ENCODE assay signal across 16 cellular contexts in the genomic region with DNA sequence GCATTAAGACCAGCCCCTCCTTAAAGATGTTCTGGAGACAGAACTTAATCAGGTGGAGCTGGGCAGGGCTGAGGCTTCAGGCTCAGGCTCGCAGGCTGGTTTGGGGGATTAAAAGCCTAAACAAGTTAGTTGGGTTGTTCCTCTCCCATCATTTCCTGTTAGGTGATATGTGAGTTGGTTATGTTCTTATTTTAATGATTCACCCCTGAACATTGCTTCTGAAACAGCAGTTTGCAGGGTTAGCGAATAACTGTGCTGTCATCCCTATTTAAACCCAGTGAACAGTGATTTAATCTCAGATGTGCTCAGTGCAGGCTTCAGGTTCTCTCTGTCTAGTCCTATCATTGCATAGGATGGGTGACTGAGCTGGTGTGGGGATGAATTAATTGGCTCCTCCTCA. TPM values are rescaled to one million over a fixed set of nuclear protein-coding genes. Genes with fewer than 3 reads are reported as not detected.
DNase-seq lines count a peak whose midpoint lies in the region; ATAC-seq and TF ChIP-seq lines count a peak whose summit lies in the region.
"Had no signal": no experiment of that assay in that cellular context is flagged by ENCODE, and none has a peak within 500 bp of the region (broad histone marks: within the 10 kb centered on the region; RNA-seq: fewer than 3 reads in every experiment).

No MANE protein-coding gene starts in this region.

- H3K27me3 Mint-ChIP-seq in T-cell, result peaks cover 0 to 17% of the 10 kb centered on the region in 2 donors

- no peak for TF ChIP-seq CTCF in foreskin keratinocyte (conservative IDR thresholded peaks at IDR 0.05)

- ATAC-seq in T-cell (replicated peaks in 1 of 4) (no peak), foreskin keratinocyte (peak; percentile 85), HG03565 (IDR thresholded peaks at IDR 0.05; ENCODE audit: unreplicated experiment) (no peak), GM21360 (IDR thresholded peaks at IDR 0.05; ENCODE audit: unreplicated experiment) (no peak), HG02970 (IDR thresholded peaks at IDR 0.05; ENCODE audit: low FRiP score, unreplicated experiment) (no peak)
- ATAC-seq: gastroesophageal sphincter, left lung had no signal

- peak overlapping the region; percentile 45 to 91 (median 74) for H3K4me3 Mint-ChIP-seq in T-cell

- peak overlapping the region; percentile 74 for H3K27ac ChIP-seq in foreskin keratinocyte
- H3K27ac ChIP-seq: gastroesophageal sphincter, left lung had no signal

- no peaks in the 10 kb centered on the region for H3K36me3 Mint-ChIP-seq in T-cell
- H3K36me3 Mint-ChIP-seq: activated naive CD4-positive, alpha-beta T cell treated with anti-CD3 and anti-CD28 coated beads, Interleukin-2, amount 10 ng/mL, durations not matched to agents 7 days and 5 days had no signal

- no peaks in the 10 kb centered on the region for H3K9me3 Mint-ChIP-seq in T-cell
- H3K9me3 Mint-ChIP-seq: activated naive CD4-positive, alpha-beta T cell treated with anti-CD3 and anti-CD28 coated beads, Interleukin-2, amount 10 ng/mL, durations not matched to agents 7 days and 5 days had no signal

- CTCF ChIA-PET in T-cell (lab: Charles Lee), result interaction anchor here in 1 of 2 donors (1.2 kb wide), 1 partner anchor 9 kb away, joined by 5 read pairs; no protein-coding TSS in a partner anchor

- peak; percentile 55 for DNase-seq in AG08396 (ENCODE audit: low spot score)
- peak; percentile 77 for DNase-seq in HCEC 1CT
- DNase-seq in T-cell, result no peak
- peak; percentile 99 for DNase-seq in foreskin keratinocyte
- DNase-seq in activated CD4-positive, alpha-beta T cell treated with anti-CD3 and anti-CD28 coated beads for 1 hour, result no peak
- DNase-seq: activated CD4-positive, alpha-beta T cell treated with anti-CD3 and anti-CD28 coated beads for 4 hours; activated naive CD4-positive, alpha-beta T cell treated with anti-CD3 and anti-CD28 coated beads, Interleukin-2, amount 10 ng/mL, durations not matched to agents 7 days and 5 days; C1 segment of cervical spinal cord; cortex of kidney; GF-D8; left lung; NCI-H1092 had no signal

- POLR2A ChIA-PET in T-cell (lab: Charles Lee), result interaction anchor here (0.5 to 0.6 kb wide), 3 partner anchors 46 to 269 kb away, joined by 3 to 5 read pairs (median 3); no protein-coding TSS in a partner anchor

- no peaks in the 10 kb centered on the region for H3K27me3 ChIP-seq in foreskin keratinocyte
- H3K27me3 ChIP-seq: gastroesophageal sphincter had no signal

- peaks cover 29% of the 10 kb centered on the region for H3K4me1 ChIP-seq in foreskin keratinocyte

- H3K4me1 Mint-ChIP-seq in T-cell, result peaks cover 34 to 36% (median 36%) of the 10 kb centered on the region in 3 donors

- H3K27ac Mint-ChIP-seq in T-cell, result no peak overlapping the region
- H3K27ac Mint-ChIP-seq: activated naive CD4-positive, alpha-beta T cell treated with anti-CD3 and anti-CD28 coated beads, Interleukin-2, amount 10 ng/mL, durations not matched to agents 7 days and 5 days had no signal

RNA-seq across cellular contexts. Expression of a gene that starts 47.4 kb away (rescaled TPM):
- total RNA-seq in T-cell, result 100 to 1,000 TPM in 2 of 5 donors, 10 to 100 TPM in 3; 82.6 to 114 (median 96.0) TPM
- 6.7 and 10.1 TPM in 2 replicates for total RNA-seq in foreskin keratinocyte
- polyA plus RNA-seq in foreskin keratinocyte, result 2.0 and 2.8 TPM in 2 replicates

Comparison
In these comparisons a context has a peak if more than half of its experiments do, and no peak if none do; other contexts are left out.
1. DNase-seq: peak in AG08396 (single experiment), HCEC 1CT (single experiment) and foreskin keratinocyte (2 of 2); none in T-cell (0 of 34) and activated CD4-positive, alpha-beta T cell treated with anti-CD3 and anti-CD28 coated beads for 1 hour (single experiment).